1 cellular context compared by ENCODE assay signal in genomic region chr11:34791725-34792124, GRCh38.
TF ChIP-seq lines count a peak whose summit lies in the region.

No MANE protein-coding gene starts in this region.

TF ChIP-seq in K562, 482 proteins besides CTCF, POLR2A, EP300 and RAD21 (continued from another document):
- no peak for TF ChIP-seq FOXJ3 (CRISPR knock-in tag; IDR thresholded peaks at IDR 0.05)
- TF ChIP-seq HDAC8 (tag; IDR thresholded peaks at IDR 0.05), result no peak
- TF ChIP-seq TFAM (CRISPR knock-in tag; conservative IDR thresholded peaks at IDR 0.05), result no peak
